In genomic region chr6:143783077-143783476, GRCh38 we compare ENCODE assay signal across 18 cellular contexts.
DNase-seq lines count a peak whose midpoint lies in the region; ATAC-seq, FAIRE-seq and TF ChIP-seq lines count a peak whose summit lies in the region.
"Had no signal": no experiment of that assay in that cellular context is flagged by ENCODE, and none has a peak within 500 bp of the region (broad histone marks: within the 10 kb centered on the region; RNA-seq: fewer than 3 reads in every experiment).

No MANE protein-coding gene starts in this region.

- FAIRE-seq in K562 (lab: Jason Lieb, UNC), result no peak
- FAIRE-seq: D721Med, GM12892 had no signal

- no peaks in the 10 kb centered on the region for H3K9me1 ChIP-seq in K562 (ENCODE audit: control insufficient read depth, insufficient read depth, low read length)

- peak overlapping the region; percentile 4 for H3K27ac Mint-ChIP-seq in osteocyte (ENCODE audit: unreplicated experiment)
- H3K27ac Mint-ChIP-seq: CD14-positive monocyte; CD8-positive, alpha-beta T cell had no signal

- in situ Hi-C loops in GM23248 (cut with MboI) (no loop called here), K562 (cut with MboI) (no loop called here)

- H3K9me3 Mint-ChIP-seq in osteocyte (ENCODE audit: unreplicated experiment), result peaks cover 9% of the 10 kb centered on the region

- H3F3A ChIP-seq in GM23248 (ENCODE audit: insufficient read depth), result no peaks in the 10 kb centered on the region

- TF ChIP-seq RAD21 in K562 (CRISPR knock-in tag; conservative IDR thresholded peaks at IDR 0.05 in 1 of 2, IDR thresholded peaks at IDR 0.05 in 1 of 2), result no peak

- H4K20me1 ChIP-seq in GM23248 (ENCODE audit: insufficient read depth) (no peaks in the 10 kb centered on the region), K562 (replicated peaks; ENCODE audit: control insufficient read depth, insufficient read depth, low read length) (no peaks in the 10 kb centered on the region)

- DNase-seq in GM23248, result no peak
- no peak for DNase-seq in K562 (ENCODE audit: extremely low read depth in 1 of 4, low spot score in 3 of 4)
- DNase-seq in esophagus squamous epithelium (lab: John Stamatoyannopoulos, UW), result no peak
- no peak for DNase-seq in osteocyte (ENCODE audit: extremely low spot score, unreplicated experiment)
- DNase-seq in epidermal melanocyte (ENCODE audit: insufficient read length, low spot score), result no peak
- no peak for DNase-seq in occipital lobe (lab: John Stamatoyannopoulos, UW)
- DNase-seq in foreskin melanocyte, result no peak
- DNase-seq: CD8-positive, alpha-beta T cell; COR-L47; DMS153; DND-41; GDM1; GOT3 had no signal

- TF ChIP-seq POLR2A in K562 (conservative IDR thresholded peaks at IDR 0.05) (no peak), esophagus squamous epithelium (IDR thresholded peaks at IDR 0.05) (no peak)

- no peak for TF ChIP-seq CTCF in K562 (IDR thresholded peaks at IDR 0.05 in 2 of 3, conservative IDR thresholded peaks at IDR 0.05 in 1 of 3; ENCODE audit: insufficient read depth in 2 of 3, low read depth in 1 of 3, low read length in 3 of 3)
- TF ChIP-seq CTCF in esophagus squamous epithelium (IDR thresholded peaks at IDR 0.05), result no peak
- TF ChIP-seq CTCF in osteocyte (IDR thresholded peaks at IDR 0.05), result no peak

- no peak for ATAC-seq in K562
- ATAC-seq: CD8-positive, alpha-beta T cell had no signal

- no peak for TF ChIP-seq EP300 in K562 (IDR thresholded peaks at IDR 0.05; ENCODE audit: low read length)

- H3K4me1 ChIP-seq in GM23248 (ENCODE audit: insufficient read depth) (no peaks in the 10 kb centered on the region), K562 (replicated peaks in 1 of 2; ENCODE audit: control insufficient read depth in 2 of 2, insufficient read depth in 2 of 2, low read length in 2 of 2) (peaks cover 0 to 7% of the 10 kb centered on the region in 2 experiments; a peak in 2 of 5 replicates), esophagus squamous epithelium (no peaks in the 10 kb centered on the region)
- H3K4me1 ChIP-seq: HAP-1 had no signal

- peaks cover 4% of the 10 kb centered on the region for H3K9me3 ChIP-seq in GM23248 (ENCODE audit: low read depth)
- peaks cover 7% of the 10 kb centered on the region; the same call in 1 of the 2 replicates for H3K9me3 ChIP-seq in K562 (replicated peaks; ENCODE audit: control insufficient read depth, insufficient read depth, low read depth, low read length)
- H3K9me3 ChIP-seq in esophagus squamous epithelium, result peaks cover 0 to 12% (median 0%) of the 10 kb centered on the region in 3 donors

- H3K27me3 ChIP-seq in GM23248 (replicated peaks; ENCODE audit: insufficient read depth) (no peaks in the 10 kb centered on the region), K562 (ENCODE audit: control insufficient read depth in 2 of 2, insufficient read depth in 2 of 2, low read length in 2 of 2) (no peaks in the 10 kb centered on the region), esophagus squamous epithelium (no peaks in the 10 kb centered on the region)

- no TSS peak for BruUV-seq in K562 (replicated peaks; lab: Mats Ljungman, UMichigan)

- no peak overlapping the region for H3K4me3 Mint-ChIP-seq in osteocyte (ENCODE audit: unreplicated experiment)
- H3K4me3 Mint-ChIP-seq: CD14-positive monocyte; CD8-positive, alpha-beta T cell had no signal

- H3K4me1 Mint-ChIP-seq in osteocyte (ENCODE audit: unreplicated experiment), result peaks cover 14% of the 10 kb centered on the region

- intact Hi-C loops in K562 (cut with micrococcal nuclease) (no loop called here), esophagus squamous epithelium (cut with DNase I) (no loop called here)

- no peaks in the 10 kb centered on the region; the same call in 1 of the 2 replicates for H3K9me2 ChIP-seq in GM23248 (ENCODE audit: insufficient read depth)

- H3K36me3 ChIP-seq in GM23248 (ENCODE audit: low read depth) (peaks cover 18% of the 10 kb centered on the region; the same call in 1 of the 2 replicates), K562 (ENCODE audit: control insufficient read depth, insufficient read depth, low read length) (peaks cover 3% of the 10 kb centered on the region; the same call in 2 of the 3 replicates), esophagus squamous epithelium (peaks cover 0 to 71% (median 0%) of the 10 kb centered on the region in 3 donors)
- H3K36me3 ChIP-seq: HAP-1 had no signal

- 67 to 74% methylated on average over 3 of the region's 3 CpGs for WGBS in GM23248 (ENCODE audit: low coverage in 1 of 2, low lambda C conversion rate in 2 of 2, missing lambda C conversion rate in 2 of 2), 2 experiments
- 73% methylated on average over 3 of the region's 3 CpGs for WGBS in K562 (ENCODE audit: insufficient coverage, low coverage, missing lambda C conversion rate)
- WGBS in esophagus squamous epithelium, 2 donors, result 69 to 71% methylated on average over 3 of the region's 3 CpGs

- H3K27me3 Mint-ChIP-seq in osteocyte (ENCODE audit: unreplicated experiment), result no peaks in the 10 kb centered on the region

- H3K9ac ChIP-seq in GM23248 (no peak overlapping the region), K562 (ENCODE audit: insufficient read depth in 1 of 2, low read depth in 2 of 2, low read length in 2 of 2) (no peak overlapping the region)

- no peak overlapping the region for H3K27ac ChIP-seq in GM23248
- no peak overlapping the region for H3K27ac ChIP-seq in K562 (ENCODE audit: extremely low read depth, low read depth, low read length)
- peak overlapping the region in 3 of 4 donors; percentile 39 to 57 (median 50) for H3K27ac ChIP-seq in esophagus squamous epithelium
- H3K27ac ChIP-seq: HL-60 had no signal

- H3K79me2 ChIP-seq in GM23248 (ENCODE audit: insufficient read depth), result no peaks in the 10 kb centered on the region
- no peaks in the 10 kb centered on the region for H3K79me2 ChIP-seq in K562 (ENCODE audit: control insufficient read depth, insufficient read depth, low read length)

- H3K4me2 ChIP-seq in GM23248 (ENCODE audit: unreplicated experiment), result no peak overlapping the region
- no peak overlapping the region for H3K4me2 ChIP-seq in K562 (ENCODE audit: insufficient read depth, low read length)

- CTCF ChIA-PET in K562 (lab: Yijun Ruan, JAX; ENCODE audit: low intra/inter-chr PET ratio), result no interaction called here

- peaks cover 72% of the 10 kb centered on the region for H3K36me3 Mint-ChIP-seq in osteocyte (ENCODE audit: unreplicated experiment)

- H3K4me3 ChIP-seq in GM23248, result no peak overlapping the region
- H3K4me3 ChIP-seq in K562, result no peak overlapping the region
- no peak overlapping the region for H3K4me3 ChIP-seq in esophagus squamous epithelium
- H3K4me3 ChIP-seq: HAP-1 had no signal

- H2AFZ ChIP-seq in GM23248 (peak overlapping the region; percentile 53; the same call in 1 of the 2 replicates), K562 (ENCODE audit: low read depth, low read length) (no peak overlapping the region)

- POLR2A ChIA-PET in K562 (lab: Yijun Ruan, JAX), result no interaction called here

TF ChIP-seq in K562, 482 proteins besides CTCF, POLR2A, EP300 and RAD21 (continues in another document):
- TF ChIP-seq MAFK (IDR thresholded peaks at IDR 0.05; ENCODE audit: low read length) (peak; percentile 94), MAFG (tag; conservative IDR thresholded peaks at IDR 0.05) (peak; percentile 85), CHD4 (IDR thresholded peaks at IDR 0.05; ENCODE audit: insufficient read depth, insufficient replicate concordance, low read depth, low read length, poor library complexity, severe bottlenecking) (no peak), ZNF511 (CRISPR knock-in tag; IDR thresholded peaks at IDR 0.05) (no peak), ZNF764 (CRISPR knock-in tag; IDR thresholded peaks at IDR 0.05; ENCODE audit: low read depth) (no peak), NFE2 (IDR thresholded peaks at IDR 0.05; ENCODE audit: low read depth) (no peak), SETDB1 (IDR thresholded peaks at IDR 0.05; ENCODE audit: low read length) (no peak), MAFF (IDR thresholded peaks at IDR 0.05; ENCODE audit: low read length) (peak; percentile 91), KDM5B (IDR thresholded peaks at IDR 0.05; ENCODE audit: insufficient replicate concordance, low read depth, low read length) (no peak), ZNF316 (IDR thresholded peaks at IDR 0.05) (peak; percentile 97), MCM7 (IDR thresholded peaks at IDR 0.05) (no peak), MBD1 (CRISPR knock-in tag; IDR thresholded peaks at IDR 0.05) (no peak), TFE3 (CRISPR knock-in tag; IDR thresholded peaks at IDR 0.05) (peak; percentile 67), TBP (optimal IDR thresholded peaks at IDR 0.05; ENCODE audit: low read depth, low read length) (no peak), IRF2 (CRISPR knock-in tag; IDR thresholded peaks at IDR 0.05) (no peak), OTX1 (CRISPR knock-in tag; IDR thresholded peaks at IDR 0.05) (no peak)

Comparison
In these comparisons a context has a peak if more than half of its experiments do, and no peak if none do; other contexts are left out.
1. H3K27ac ChIP-seq: peak in esophagus squamous epithelium (3 of 4); none in GM23248 (single experiment) and K562 (single experiment).